In the genomic region with DNA sequence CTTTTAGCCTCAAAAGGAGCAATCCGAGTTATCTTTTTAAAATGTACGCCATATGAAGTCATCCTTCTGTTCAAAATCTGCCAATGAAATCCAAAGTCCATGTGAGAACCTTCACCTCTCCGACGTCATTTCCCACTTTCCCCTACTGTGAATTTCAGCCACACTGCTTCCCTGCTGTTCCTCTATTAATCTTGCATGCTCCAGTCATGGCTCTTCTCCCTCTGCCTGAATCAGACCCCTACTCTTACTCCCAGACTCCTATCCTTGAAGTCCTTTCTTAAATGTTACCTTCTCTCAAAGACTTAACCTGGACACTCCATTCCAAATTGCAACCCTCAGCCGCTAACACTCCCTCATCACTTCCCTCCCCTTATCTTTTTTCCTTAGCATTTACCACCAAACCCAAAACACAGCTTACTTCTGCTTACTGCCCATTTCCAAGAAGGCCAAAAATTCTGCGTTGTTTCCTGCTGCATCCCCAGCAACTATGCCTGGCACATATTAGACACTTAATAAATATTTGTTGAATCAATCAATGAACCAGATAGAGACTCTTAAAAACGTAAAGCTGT, we compare ENCODE assay signal across 8 cellular contexts. TPM values are rescaled to one million over a fixed set of nuclear protein-coding genes. Genes with fewer than 3 reads are reported as not detected.
DNase-seq lines count a peak whose midpoint lies in the region; ATAC-seq and TF ChIP-seq lines count a peak whose summit lies in the region.

No MANE protein-coding gene starts in this region.

- ATAC-seq in HG03045 (IDR thresholded peaks at IDR 0.05; ENCODE audit: unreplicated experiment) (no peak), HG03025 (IDR thresholded peaks at IDR 0.05; ENCODE audit: low FRiP score, unreplicated experiment) (no peak)

- H3K4me1 ChIP-seq in OCI-LY7 (ENCODE audit: insufficient read depth, low read length, poor library complexity, severe bottlenecking) (peaks cover 45% of the 10 kb centered on the region), duodenal mucosa (ENCODE audit: control insufficient read depth in 1 of 2, insufficient read depth in 2 of 2, low read length in 2 of 2) (peaks cover 21 to 27% of the 10 kb centered on the region in 2 donors)

- H3K4me3 Mint-ChIP-seq in neural crest cell: peak overlapping the region; percentile 100

- H3K79me2 ChIP-seq in OCI-LY7 (ENCODE audit: insufficient read depth, low read depth, low read length): peaks cover 39% of the 10 kb centered on the region

- peak; percentile 28 for DNase-seq in NCI-H748 (lab: John Stamatoyannopoulos, UW; ENCODE audit: unreplicated experiment)
- DNase-seq in NCI-H748 treated with DMSO at 0.1 percent for 48 hours (lab: John Stamatoyannopoulos, UW): no peak
- no peak for DNase-seq in OCI-LY7 (ENCODE audit: low spot score)
- no peak for DNase-seq in neural crest cell (ENCODE audit: low read depth, low spot score)
- DNase-seq in NCI-H2029 treated with DMSO at 0.1 percent for 48 hours (lab: John Stamatoyannopoulos, UW): no peak

- no peaks in the 10 kb centered on the region for H3K9me3 ChIP-seq in OCI-LY7 (ENCODE audit: low read length)
- H3K9me3 ChIP-seq in duodenal mucosa (ENCODE audit: control insufficient read depth in 1 of 2, low read length in 2 of 2): no peaks in the 10 kb centered on the region

- peak overlapping the region; percentile 78; the same call in 1 of the 2 replicates for H2AFZ ChIP-seq in OCI-LY7 (ENCODE audit: low read length)

- no peak overlapping the region for H3K27ac ChIP-seq in OCI-LY7 (ENCODE audit: low read depth, low read length, poor library complexity, severe bottlenecking)
- H3K27ac ChIP-seq in duodenal mucosa (ENCODE audit: low read depth, low read length): no peak overlapping the region

- H3K9me3 Mint-ChIP-seq in neural crest cell: no peaks in the 10 kb centered on the region

- TF ChIP-seq CTCF in OCI-LY7 (conservative IDR thresholded peaks at IDR 0.05; ENCODE audit: low read length): no peak
- TF ChIP-seq CTCF in neural crest cell (conservative IDR thresholded peaks at IDR 0.05): no peak

- H3K4me3 ChIP-seq in OCI-LY7 (ENCODE audit: low read depth, low read length, poor library complexity, severe bottlenecking) (peak overlapping the region; percentile 97), duodenal mucosa (ENCODE audit: low read depth in 1 of 2, low read length in 2 of 2) (peak overlapping the region; percentile 97 to 98)

- no peaks in the 10 kb centered on the region for H3K27me3 ChIP-seq in duodenal mucosa (ENCODE audit: control insufficient read depth in 1 of 2, insufficient read depth in 2 of 2, low read length in 2 of 2)

- H3K9ac ChIP-seq in duodenal mucosa (ENCODE audit: low read depth in 1 of 2, low read length in 2 of 2): peak overlapping the region; percentile 94 to 99

- intact Hi-C loops in OCI-LY7 (cut with micrococcal nuclease; ENCODE audit: unreplicated experiment): loop anchor here (2.0 kb wide), 1 partner anchor 107 kb away; no protein-coding TSS in a partner anchor

- H3K4me1 Mint-ChIP-seq in neural crest cell: peaks cover 62% of the 10 kb centered on the region

- peaks cover 3% of the 10 kb centered on the region for H3K27me3 Mint-ChIP-seq in neural crest cell (ENCODE audit: low read depth)

- H3K27ac Mint-ChIP-seq in neural crest cell (ENCODE audit: unreplicated experiment): no peak overlapping the region

- CTCF ChIA-PET in OCI-LY7 (lab: Charles Lee; ENCODE audit: unreplicated experiment): no interaction called here

- BruUV-seq in OCI-LY7 (replicated peaks; lab: Mats Ljungman, UMichigan): no TSS peak

- H3K36me3 ChIP-seq in OCI-LY7 (ENCODE audit: insufficient read depth, low read length) (peaks cover 39% of the 10 kb centered on the region), duodenal mucosa (ENCODE audit: control insufficient read depth in 1 of 2, insufficient read depth in 2 of 2, low read length in 2 of 2) (peaks cover 15 to 22% of the 10 kb centered on the region in 2 donors)

- peak overlapping the region; percentile 86 for H3K4me2 ChIP-seq in OCI-LY7 (ENCODE audit: low read length)

- peaks cover 27% of the 10 kb centered on the region for H4K20me1 ChIP-seq in OCI-LY7 (ENCODE audit: insufficient read depth, low read length)

- no peaks in the 10 kb centered on the region for H3K9me2 ChIP-seq in OCI-LY7 (ENCODE audit: insufficient read depth, low read length)

- POLR2A ChIA-PET in OCI-LY7 (lab: Charles Lee): interaction anchor here (0.6 to 3.6 kb wide), 11 partner anchors 8 to 587 kb away, joined by 3 to 12 read pairs (median 4); no protein-coding TSS in a partner anchor

- peaks cover 40% of the 10 kb centered on the region for H3K36me3 Mint-ChIP-seq in neural crest cell (ENCODE audit: low read depth)

RNA-seq across cellular contexts. Expression of a gene that starts 1.2 kb away (rescaled TPM):
- 4.0 and 4.1 TPM in 2 replicates for total RNA-seq in OCI-LY7 (2014; rRNA removed; shearing (Covaris generic))
- total RNA-seq in OCI-LY7 (2022) (3.7 and 4.7 TPM in 2 replicates), neural crest cell (8.8 and 9.7 TPM in 2 replicates)

RNA-seq across cellular contexts. Expression of a gene that starts 1.3 kb away (rescaled TPM):
- 2,205 and 2,390 TPM in 2 replicates for total RNA-seq in OCI-LY7 (2014; rRNA removed; shearing (Covaris generic))
- total RNA-seq in OCI-LY7 (2022): 2,355 and 2,716 TPM in 2 replicates
- 2,019 and 2,075 TPM in 2 replicates for total RNA-seq in neural crest cell

RNA-seq across cellular contexts. Expression of a gene that starts 29.5 kb away (rescaled TPM):
- 5.0 and 7.9 TPM in 2 replicates for total RNA-seq in OCI-LY7 (2014; rRNA removed; shearing (Covaris generic))
- total RNA-seq in OCI-LY7 (2022) (5.7 and 8.8 TPM in 2 replicates), neural crest cell (8.6 and 10.0 TPM in 2 replicates)
